ENCODE assay signal across 8 cellular contexts in the genomic region with DNA sequence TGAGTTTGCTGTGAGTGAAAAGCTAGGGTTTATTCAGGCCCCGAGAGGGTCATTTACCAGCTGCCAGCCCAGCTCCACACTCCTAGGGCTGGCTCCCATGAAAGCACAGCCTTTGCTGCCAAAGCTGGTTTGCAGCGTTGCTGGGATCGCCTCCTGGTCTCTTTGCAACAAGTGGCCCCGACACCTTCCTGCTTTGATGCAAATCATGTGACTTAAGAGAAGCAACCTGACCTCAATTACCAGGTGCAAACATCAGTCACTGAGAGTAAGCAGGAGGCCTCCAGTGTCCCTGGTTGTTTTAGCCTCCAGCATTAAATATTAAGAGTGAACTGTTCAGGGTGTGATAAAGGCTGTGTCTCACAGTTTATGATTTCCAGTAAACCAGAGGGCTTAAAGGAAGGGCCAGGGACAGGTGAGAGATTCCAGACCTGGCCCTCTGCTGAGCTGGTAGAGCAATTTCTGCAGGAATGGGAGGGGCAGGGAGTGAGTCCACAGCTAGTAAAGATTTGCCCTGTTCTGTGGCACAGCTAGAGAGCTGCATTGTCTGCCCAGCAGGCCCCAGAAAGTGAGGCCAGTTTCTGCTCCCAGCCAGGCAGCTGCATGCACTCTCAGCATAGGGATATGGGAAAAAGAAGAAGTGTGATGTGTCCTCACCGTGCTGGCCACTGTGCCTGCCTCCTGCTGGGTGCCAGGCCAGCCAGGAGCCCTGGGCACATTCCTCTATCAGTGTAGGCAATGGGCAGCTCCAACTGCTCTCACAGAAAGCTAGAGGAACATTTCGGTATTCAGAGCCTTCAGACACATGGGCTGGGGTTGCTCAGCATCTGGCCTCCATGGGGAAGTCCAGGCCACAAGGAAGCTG. TPM values are rescaled to one million over a fixed set of nuclear protein-coding genes. Genes with fewer than 3 reads are reported as not detected.
A peak's percentile ranks its signal among the peaks of the same experiment; 100 is the strongest.
DNase-seq lines count a peak whose midpoint lies in the region; ATAC-seq, FAIRE-seq and TF ChIP-seq lines count a peak whose summit lies in the region.

No MANE protein-coding gene starts in this region.

- DNase-seq in HCT116 (ENCODE audit: low read depth, low spot score), result no peak
- peak; percentile 37 for DNase-seq in RCC 7860 (ENCODE audit: low spot score)
- peak; percentile 49 for DNase-seq in activated effector memory CD4-positive, alpha-beta T cell treated with Interleukin-2 at 50 U/mL for 16 hours
- peak; percentile 30 for DNase-seq in stimulated activated CD8-positive, alpha-beta memory T cell treated with anti-CD3 and anti-CD28 coated beads, Interleukin-15, amount 100 ng/mL, for 1 hour (ENCODE audit: low read depth)
- no peak for DNase-seq in GM12892 (ENCODE audit: insufficient read length)
- DNase-seq in iPS-NIHi11 (ENCODE audit: low spot score), result no peak

- H3K36me3 ChIP-seq in ACC112 (ENCODE audit: insufficient read depth, low read length), result no peaks in the 10 kb centered on the region
- no peaks in the 10 kb centered on the region for H3K36me3 ChIP-seq in HCT116 (ENCODE audit: control insufficient read depth in 1 of 2, insufficient read depth in 2 of 2, low read length in 2 of 2)
- no peaks in the 10 kb centered on the region for H3K36me3 ChIP-seq in iPS-20b (ENCODE audit: insufficient read depth, low read depth, low read length)

- TF ChIP-seq POLR2A in HCT116 (IDR thresholded peaks at IDR 0.05; ENCODE audit: borderline replicate concordance, extremely low read depth, insufficient read depth, insufficient read length) (no peak), GM12892 (IDR thresholded peaks at IDR 0.05; ENCODE audit: low read depth, low read length) (no peak)

- H2AFZ ChIP-seq in ACC112 (ENCODE audit: low read length, unreplicated experiment) (no peak overlapping the region), HCT116 (ENCODE audit: low read depth, low read length, poor library complexity, severe bottlenecking) (no peak overlapping the region)

- H3K27me3 ChIP-seq in ACC112 (ENCODE audit: insufficient read depth, low read length) (no peaks in the 10 kb centered on the region), HCT116 (ENCODE audit: insufficient read depth, low read length) (no peaks in the 10 kb centered on the region), iPS-20b (ENCODE audit: insufficient read depth, low read length) (no peaks in the 10 kb centered on the region)

- CTCF ChIA-PET in HCT116 (lab: Charles Lee), result interaction anchor here (0.8 to 1.6 kb wide), 9 partner anchors 10 to 73 kb away, joined by 3 to 6 read pairs (median 3); a partner anchor contains a TSS

- H3K4me1 ChIP-seq in ACC112 (ENCODE audit: control insufficient read depth, insufficient read depth, low read length, unreplicated experiment) (peaks cover 76% of the 10 kb centered on the region), HCT116 (ENCODE audit: control insufficient read depth in 1 of 2, insufficient read depth in 2 of 2, low read length in 2 of 2) (peaks cover 59 to 78% of the 10 kb centered on the region in 2 experiments), iPS-20b (ENCODE audit: insufficient read depth, low read length) (peaks cover 12% of the 10 kb centered on the region; the same call in 1 of the 2 replicates)

- peak overlapping the region; percentile 48 for H3K9ac ChIP-seq in HCT116 (ENCODE audit: low read length)
- H3K9ac ChIP-seq in iPS-20b (ENCODE audit: low read depth, low read length), result peak overlapping the region; percentile 16; the same call in 1 of the 2 replicates

- RAD21 ChIA-PET in HCT116 (lab: Charles Lee; ENCODE audit: low non-redundant PET in 1 of 2, low total read pairs in 2 of 2, uncharacterized antibody in 2 of 2, unreplicated experiment in 2 of 2), result interaction anchor here (1.1 to 2.0 kb wide), 3 partner anchors 63 to 73 kb away, joined by 3 to 8 read pairs (median 4); a partner anchor contains a TSS

- 0 out of 2 replicates have a peak, but pooled peaks have one; percentile 6 for ATAC-seq in HCT116

- H3K4me3 ChIP-seq in ACC112 (ENCODE audit: low read depth, low read length) (peak overlapping the region; percentile 17; the same call in 1 of the 2 replicates), HCT116 (replicated peaks in 1 of 2; ENCODE audit: low read depth in 1 of 2, low read length in 2 of 2) (no peak overlapping the region), iPS-20b (ENCODE audit: low read length) (no peak overlapping the region)

- no peak for TF ChIP-seq CTCF in HCT116 (IDR thresholded peaks at IDR 0.05 in 2 of 3, conservative IDR thresholded peaks at IDR 0.05 in 1 of 3; ENCODE audit: borderline replicate concordance in 1 of 3, insufficient read depth in 1 of 3, low read depth in 2 of 3, low read length in 2 of 3)

- intact Hi-C loops in HCT116 (cut with micrococcal nuclease), result no loop called here

- FAIRE-seq in RCC 7860 (lab: Jason Lieb, UNC) (no peak), GM12892 (lab: Jason Lieb, UNC) (no peak)

- peak overlapping the region; percentile 46 for H3K4me2 ChIP-seq in HCT116 (ENCODE audit: low read length)

- no peaks in the 10 kb centered on the region for H4K20me1 ChIP-seq in HCT116 (ENCODE audit: insufficient read depth)

- H3K9me3 ChIP-seq in HCT116 (ENCODE audit: control insufficient read depth in 1 of 2, insufficient read depth in 1 of 2, low read depth in 1 of 2, low read length in 2 of 2) (no peaks in the 10 kb centered on the region), iPS-20b (ENCODE audit: insufficient read depth, low read depth, low read length) (no peaks in the 10 kb centered on the region)

- TF ChIP-seq RAD21 in HCT116 (IDR thresholded peaks at IDR 0.05; ENCODE audit: low read depth), result no peak

- H3K79me2 ChIP-seq in ACC112 (ENCODE audit: control insufficient read depth, insufficient read depth, low read length, unreplicated experiment), result peaks cover 37% of the 10 kb centered on the region
- no peaks in the 10 kb centered on the region for H3K79me2 ChIP-seq in HCT116 (ENCODE audit: insufficient read depth, low read length)

- POLR2A ChIA-PET in HCT116 (lab: Charles Lee), result interaction anchor here (1.3 to 3.4 kb wide), 4 partner anchors 8 to 70 kb away, joined by 4 to 19 read pairs (median 6); a partner anchor contains a TSS

- H3K27ac ChIP-seq in ACC112 (ENCODE audit: low read depth, low read length) (peak overlapping the region; percentile 96), HCT116 (ENCODE audit: low read depth, low read length) (peak overlapping the region; percentile 21; the same call in 1 of the 2 replicates), iPS-20b (ENCODE audit: low read length) (no peak overlapping the region)

- H3K9me2 ChIP-seq in HCT116 (ENCODE audit: insufficient read depth), result no peaks in the 10 kb centered on the region

- BruUV-seq in HCT116 (replicated peaks; lab: Mats Ljungman, UMichigan), result no TSS peak

TF ChIP-seq in HCT116, 20 proteins besides CTCF, POLR2A, EP300 and RAD21:
- no peak for TF ChIP-seq FOSL1 (IDR thresholded peaks at IDR 0.05; ENCODE audit: low read depth)
- TF ChIP-seq CBX3 (IDR thresholded peaks at IDR 0.05; ENCODE audit: low read depth), result no peak
- TF ChIP-seq EGR1 (IDR thresholded peaks at IDR 0.05; ENCODE audit: low read depth), result no peak

RNA-seq across cellular contexts. Expression of a gene that starts 58.0 kb away (rescaled TPM):
- total RNA-seq in HCT116 (2021; ENCODE audit: unreplicated experiment), result 9.9 TPM
- 6.8 and 9.1 TPM in 2 replicates for polyA plus RNA-seq in HCT116 (2012)
- polyA plus RNA-seq in GM12892 (2012; ENCODE audit: missing spikeins), result 1.5 TPM

Comparison
In these comparisons a context has a peak if more than half of its experiments do, and no peak if none do; other contexts are left out.
1. DNase-seq: peak in RCC 7860 (single experiment), activated effector memory CD4-positive, alpha-beta T cell treated with Interleukin-2 at 50 U/mL for 16 hours (single experiment) and stimulated activated CD8-positive, alpha-beta memory T cell treated with anti-CD3 and anti-CD28 coated beads, Interleukin-15, amount 100 ng/mL, for 1 hour (single experiment); none in HCT116 (single experiment), GM12892 (single experiment) and iPS-NIHi11 (single experiment).